ENCODE assay signal across 10 cellular contexts in the genomic region with DNA sequence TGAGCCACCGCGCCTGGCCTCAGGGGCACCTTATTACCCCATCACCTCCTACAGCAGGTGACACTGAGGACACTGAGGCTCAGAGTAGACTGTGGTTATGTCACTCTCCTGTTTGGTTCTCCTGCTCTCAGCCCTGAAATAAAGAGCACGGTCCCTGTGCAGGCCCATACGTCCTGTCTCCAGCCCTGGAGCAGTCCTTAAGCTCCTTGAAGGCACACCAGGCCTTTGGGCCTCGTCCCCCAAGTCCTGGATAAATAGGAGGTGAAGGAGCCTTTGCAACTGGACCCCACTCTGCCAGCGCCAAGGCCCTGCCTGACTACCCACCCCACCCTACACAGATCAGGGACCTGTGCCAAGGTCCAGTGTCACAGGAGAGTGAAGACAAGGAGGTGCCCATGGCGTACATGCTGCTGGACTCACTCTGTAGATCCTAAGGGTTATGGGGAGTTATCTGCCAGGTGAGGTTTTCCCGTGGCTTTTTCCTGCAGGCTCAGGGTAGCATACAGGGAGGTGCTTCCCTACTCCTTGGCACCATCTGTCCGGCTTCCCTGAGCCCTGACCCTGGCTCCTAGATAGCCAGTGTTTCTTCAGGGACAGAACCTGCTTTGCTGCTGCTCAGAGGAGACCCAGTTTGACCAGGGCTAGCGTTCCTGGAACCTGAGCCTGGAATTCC.
DNase-seq lines count a peak whose midpoint lies in the region; ATAC-seq lines count a peak whose summit lies in the region.
"Had no signal": no experiment of that assay in that cellular context is flagged by ENCODE, and none has a peak within 500 bp of the region (broad histone marks: within the 10 kb centered on the region; RNA-seq: fewer than 3 reads in every experiment).

No MANE protein-coding gene starts in this region.

- no peak overlapping the region for H3K4me3 ChIP-seq in skin epidermis
- H3K4me3 ChIP-seq: GM23338 had no signal

- no peaks in the 10 kb centered on the region for H3K9me3 Mint-ChIP-seq in activated CD8-positive, alpha-beta T cell treated with anti-CD3 and anti-CD28 coated beads, Interleukin-2, amount 10 ng/mL, durations not matched to agents 7 days and 5 days (ENCODE audit: insufficient read depth)
- H3K9me3 Mint-ChIP-seq: GM23338 had no signal

- ATAC-seq in activated CD8-positive, alpha-beta T cell treated with anti-CD3 and anti-CD28 coated beads, Interleukin-2, amount 10 ng/mL, durations not matched to agents 7 days and 5 days, result no peak
- ATAC-seq in left colon (peak; percentile 5), GM19035 (IDR thresholded peaks at IDR 0.05; ENCODE audit: unreplicated experiment) (no peak)

- POLR2A ChIA-PET in activated CD8-positive, alpha-beta T cell treated with anti-CD3 and anti-CD28 coated beads, Interleukin-2, amount 10 ng/mL, durations not matched to agents 7 days and 5 days (lab: Charles Lee), result interaction anchor here (0.6 kb wide), 1 partner anchor 77 kb away, joined by 3 read pairs; no protein-coding TSS in a partner anchor

- peaks cover 90% of the 10 kb centered on the region for H3K4me1 Mint-ChIP-seq in activated CD8-positive, alpha-beta T cell treated with anti-CD3 and anti-CD28 coated beads, Interleukin-2, amount 10 ng/mL, durations not matched to agents 7 days and 5 days (ENCODE audit: low read depth)

- peaks cover 60% of the 10 kb centered on the region for H3K36me3 Mint-ChIP-seq in activated CD8-positive, alpha-beta T cell treated with anti-CD3 and anti-CD28 coated beads, Interleukin-2, amount 10 ng/mL, durations not matched to agents 7 days and 5 days (ENCODE audit: low read depth)

- DNase-seq in G401 (ENCODE audit: low spot score), result peak; percentile 75
- no peak for DNase-seq in activated CD8-positive, alpha-beta T cell treated with anti-CD3 and anti-CD28 coated beads, Interleukin-2, amount 10 ng/mL, durations not matched to agents 7 days and 5 days
- no peak for DNase-seq in left colon
- no peak for DNase-seq in activated CD8-positive, alpha-beta memory T cell treated with anti-CD3 and anti-CD28 coated beads, Interleukin-2, amount 50 U/mL, for 4 hours
- no peak for DNase-seq in nucleus accumbens (lab: John Stamatoyannopoulos, UW)
- DNase-seq in stimulated activated CD4-positive, alpha-beta T cell treated with anti-CD3 and anti-CD28 coated beads, Interleukin-1b, Interleukin-23, amount 100 ng/mL, for 48 hours, result no peak
- DNase-seq: NCI-H2081 had no signal

- H3K4me3 Mint-ChIP-seq in activated CD8-positive, alpha-beta T cell treated with anti-CD3 and anti-CD28 coated beads, Interleukin-2, amount 10 ng/mL, durations not matched to agents 7 days and 5 days, result no peak overlapping the region

- H3K27ac ChIP-seq in skin epidermis, result peak overlapping the region in 15 of 21 experiments; percentile 1 to 88 (median 59)

- intact Hi-C loops in left colon (cut with DNase I, micrococcal nuclease), result no loop called here

- peak overlapping the region; percentile 57 for H3K27ac Mint-ChIP-seq in activated CD8-positive, alpha-beta T cell treated with anti-CD3 and anti-CD28 coated beads, Interleukin-2, amount 10 ng/mL, durations not matched to agents 7 days and 5 days

- H3K27me3 Mint-ChIP-seq in activated CD8-positive, alpha-beta T cell treated with anti-CD3 and anti-CD28 coated beads, Interleukin-2, amount 10 ng/mL, durations not matched to agents 7 days and 5 days (ENCODE audit: low read depth), result no peaks in the 10 kb centered on the region

- CTCF ChIA-PET in activated CD8-positive, alpha-beta T cell treated with anti-CD3 and anti-CD28 coated beads, Interleukin-2, amount 10 ng/mL, durations not matched to agents 7 days and 5 days (lab: Charles Lee), result no interaction called here

- in situ Hi-C loops in G401 (cut with HindIII; ENCODE audit: low sequenced_read_pairs), result no loop called here
